ENCODE assay signal across 31 cellular contexts in genomic region chr20:45251884-45252571, GRCh38. TPM values are rescaled to one million over a fixed set of nuclear protein-coding genes. Genes with fewer than 3 reads are reported as not detected.
DNase-seq lines count a peak whose midpoint lies in the region; ATAC-seq and TF ChIP-seq lines count a peak whose summit lies in the region.
"Had no signal": no experiment of that assay in that cellular context is flagged by ENCODE, and none has a peak within 500 bp of the region (broad histone marks: within the 10 kb centered on the region; RNA-seq: fewer than 3 reads in every experiment).

No MANE protein-coding gene starts in this region.

- ATAC-seq in lung (ENCODE audit: insufficient read depth, low FRiP score) (no peak), WTC11 (no peak)
- ATAC-seq: activated CD8-positive, alpha-beta T cell treated with anti-CD3 and anti-CD28 coated beads, Interleukin-2, amount 10 ng/mL, durations not matched to agents 7 days and 5 days; activated naive CD8-positive, alpha-beta T cell treated with anti-CD3 and anti-CD28 coated beads, Interleukin-2, amount 50 U/mL, for 24 hours; heart left ventricle; left cardiac atrium; naive thymus-derived CD4-positive, alpha-beta T cell; stimulated activated memory B cell treated with anti-CD40 and anti-IgM and Interleukin-4, amounts not matched to agents 10 μg/mL and 1 μg/mL and 100 μg/mL, for 72 hours had no signal

- TF ChIP-seq CTCF in Calu3 (IDR thresholded peaks at IDR 0.05; ENCODE audit: unreplicated experiment) (no peak), PC-9 (conservative IDR thresholded peaks at IDR 0.05) (no peak), lung (IDR thresholded peaks at IDR 0.05; ENCODE audit: control extremely low read depth, extremely low read depth) (no peak), WTC11 (IDR thresholded peaks at IDR 0.05) (no peak)

- no peaks in the 10 kb centered on the region for H3K27me3 Mint-ChIP-seq in Calu3 (ENCODE audit: unreplicated experiment)
- H3K27me3 Mint-ChIP-seq in WTC11 (ENCODE audit: low read depth): peaks cover 10% of the 10 kb centered on the region

- H3K4me1 ChIP-seq in PC-9 (replicated peaks; ENCODE audit: insufficient read depth) (peaks cover 77% of the 10 kb centered on the region), lung (ENCODE audit: control insufficient read depth in 2 of 2, insufficient read depth in 2 of 2, low read length in 2 of 2) (peaks cover 0 to 13% of the 10 kb centered on the region in 2 donors), HAP-1 (no peaks in the 10 kb centered on the region)

- no TSS peak for BruUV-seq in Calu3 (replicated peaks; lab: Mats Ljungman, UMichigan)
- BruUV-seq in PC-9 (replicated peaks; lab: Mats Ljungman, UMichigan): no TSS peak

- H3K4me1 Mint-ChIP-seq in Calu3 (ENCODE audit: low read depth, unreplicated experiment) (peaks cover 52% of the 10 kb centered on the region), WTC11 (no peaks in the 10 kb centered on the region)
- H3K4me1 Mint-ChIP-seq: activated naive CD8-positive, alpha-beta T cell treated with anti-CD3 and anti-CD28 coated beads, Interleukin-2, amount 50 U/mL, for 24 hours; stimulated activated memory B cell treated with anti-CD40 and anti-IgM and Interleukin-4, amounts not matched to agents 10 μg/mL and 1 μg/mL and 100 μg/mL, for 72 hours had no signal

- H3K9me2 ChIP-seq in PC-9 (ENCODE audit: insufficient read depth): no peaks in the 10 kb centered on the region

- no peak overlapping the region for H3K27ac Mint-ChIP-seq in Calu3 (ENCODE audit: unreplicated experiment)
- H3K27ac Mint-ChIP-seq in WTC11: no peak overlapping the region
- H3K27ac Mint-ChIP-seq: activated CD8-positive, alpha-beta T cell treated with anti-CD3 and anti-CD28 coated beads, Interleukin-2, amount 10 ng/mL, durations not matched to agents 7 days and 5 days; activated naive CD8-positive, alpha-beta T cell treated with anti-CD3 and anti-CD28 coated beads, Interleukin-2, amount 50 U/mL, for 24 hours; naive thymus-derived CD4-positive, alpha-beta T cell; stimulated activated memory B cell treated with anti-CD40 and anti-IgM and Interleukin-4, amounts not matched to agents 10 μg/mL and 1 μg/mL and 100 μg/mL, for 72 hours had no signal

- peaks cover 58% of the 10 kb centered on the region for H3K79me2 ChIP-seq in PC-9 (ENCODE audit: low read depth)

- H4K20me1 ChIP-seq in PC-9 (ENCODE audit: insufficient read depth): peaks cover 10% of the 10 kb centered on the region; the same call in 1 of the 2 replicates
- H4K20me1 ChIP-seq: BLaER1 treated with 17β-estradiol and CSF1 and Interleukin-3, amounts not matched to agents 10 nM and 100 nM had no signal

- peak overlapping the region; percentile 99 for H3K4me2 ChIP-seq in PC-9

- no peak overlapping the region for H2AFZ ChIP-seq in PC-9

- peaks cover 25% of the 10 kb centered on the region for H3K36me3 ChIP-seq in PC-9 (ENCODE audit: low read depth)
- no peaks in the 10 kb centered on the region for H3K36me3 ChIP-seq in lung (ENCODE audit: control insufficient read depth in 2 of 2, insufficient read depth in 2 of 2, low read length in 2 of 2)
- H3K36me3 ChIP-seq in HAP-1 (replicated peaks): no peaks in the 10 kb centered on the region
- H3K36me3 ChIP-seq: BLaER1 treated with 17β-estradiol and CSF1 and Interleukin-3, amounts not matched to agents 10 nM and 100 nM; heart left ventricle; ovary; right atrium auricular region; spleen had no signal

- H3K4me3 ChIP-seq in PC-9 (peak overlapping the region; percentile 73; the same call in 1 of the 2 replicates), lung (peak overlapping the region; percentile 2), HAP-1 (no peak overlapping the region)
- H3K4me3 ChIP-seq: BLaER1 treated with 17β-estradiol and CSF1 and Interleukin-3, amounts not matched to agents 10 nM and 100 nM; heart left ventricle; ovary; right atrium auricular region; spleen had no signal

- no peak overlapping the region for H3K27ac ChIP-seq in PC-9
- H3K27ac ChIP-seq in lung (ENCODE audit: low read depth in 1 of 2, low read length in 1 of 2): no peak overlapping the region
- H3K27ac ChIP-seq: BLaER1 treated with 17β-estradiol and CSF1 and Interleukin-3, amounts not matched to agents 10 nM and 100 nM; heart left ventricle; ovary; right atrium auricular region had no signal

- H3K9me3 ChIP-seq in PC-9 (ENCODE audit: insufficient read depth, low read depth) (no peaks in the 10 kb centered on the region), lung (ENCODE audit: control insufficient read depth in 2 of 2, insufficient read depth in 1 of 2, low read length in 1 of 2) (no peaks in the 10 kb centered on the region), HAP-1 (no peaks in the 10 kb centered on the region)
- H3K9me3 ChIP-seq: BLaER1 treated with 17β-estradiol and CSF1 and Interleukin-3, amounts not matched to agents 10 nM and 100 nM; Caco-2; heart left ventricle; ovary; right atrium auricular region; spleen had no signal

- H3K36me3 Mint-ChIP-seq in Calu3 (ENCODE audit: insufficient read depth, unreplicated experiment) (peaks cover 16% of the 10 kb centered on the region), WTC11 (no peaks in the 10 kb centered on the region)
- H3K36me3 Mint-ChIP-seq: naive thymus-derived CD4-positive, alpha-beta T cell; stimulated activated memory B cell treated with anti-CD40 and anti-IgM and Interleukin-4, amounts not matched to agents 10 μg/mL and 1 μg/mL and 100 μg/mL, for 72 hours had no signal

- H3K9me3 Mint-ChIP-seq in Calu3 (ENCODE audit: low read depth, unreplicated experiment) (no peaks in the 10 kb centered on the region), WTC11 (no peaks in the 10 kb centered on the region)
- H3K9me3 Mint-ChIP-seq: activated naive CD8-positive, alpha-beta T cell treated with anti-CD3 and anti-CD28 coated beads, Interleukin-2, amount 50 U/mL, for 24 hours; naive thymus-derived CD4-positive, alpha-beta T cell; stimulated activated memory B cell treated with anti-CD40 and anti-IgM and Interleukin-4, amounts not matched to agents 10 μg/mL and 1 μg/mL and 100 μg/mL, for 72 hours had no signal

- POLR2A ChIA-PET in PC-9 (lab: Charles Lee; ENCODE audit: unreplicated experiment) (no interaction called here), WTC11 (lab: Charles Lee) (no interaction called here)

- H3F3A ChIP-seq in PC-9 (ENCODE audit: insufficient read depth, low read depth): peaks cover 34% of the 10 kb centered on the region

- no peak for DNase-seq in Calu3
- DNase-seq in PC-9: no peak
- no peak for DNase-seq in lung (ENCODE audit: low spot score)
- no peak for DNase-seq in NCI-H510A treated with DMSO at 0.1 percent for 48 hours (lab: John Stamatoyannopoulos, UW)
- DNase-seq in HAP-1 (ENCODE audit: low spot score in 2 of 2): no peak
- no peak for DNase-seq in WTC11 (ENCODE audit: low spot score)
- DNase-seq: activated CD4-positive, alpha-beta T cell treated with anti-CD3 and anti-CD28 coated beads for 1 hour; activated CD8-positive, alpha-beta T cell treated with anti-CD3 and anti-CD28 coated beads, Interleukin-2, amount 10 ng/mL, durations not matched to agents 7 days and 5 days; activated gamma-delta T cell; activated naive CD8-positive, alpha-beta T cell treated with anti-CD3 and anti-CD28 coated beads, Interleukin-2, amount 50 U/mL, for 24 hours; Caco-2; cerebellar nuclear complex; heart left ventricle; left cardiac atrium; MV-4-11; naive thymus-derived CD4-positive, alpha-beta T cell; NCI-H526; ovary; spleen; stimulated activated CD4-positive, alpha-beta T cell treated with anti-CD3 and anti-CD28 coated beads, Interleukin-4, amount 100 ng/mL, for 1 hour; T-helper 1 cell had no signal

- H3K27me3 ChIP-seq in PC-9 (ENCODE audit: insufficient read depth, low read depth): no peaks in the 10 kb centered on the region
- H3K27me3 ChIP-seq in lung (ENCODE audit: control insufficient read depth, insufficient read depth): no peaks in the 10 kb centered on the region
- peaks cover 56% of the 10 kb centered on the region for H3K27me3 ChIP-seq in HAP-1 (ENCODE audit: low read depth)
- H3K27me3 ChIP-seq: BLaER1 treated with 17β-estradiol and CSF1 and Interleukin-3, amounts not matched to agents 10 nM and 100 nM; ovary; right atrium auricular region had no signal

- WGBS in lung, 2 donors: 19 to 26% methylated on average over 5 of the region's 5 CpGs

- in situ Hi-C loops in HAP-1 (cut with MboI; ENCODE audit: low sequenced_read_pairs): no loop called here

- intact Hi-C loops in Calu3 (cut with micrococcal nuclease; ENCODE audit: unreplicated experiment): loop anchor here (5.0 kb wide), 1 partner anchor 40 kb away; no protein-coding TSS in a partner anchor
- intact Hi-C loops in PC-9 (cut with micrococcal nuclease; ENCODE audit: unreplicated experiment): no loop called here

- CTCF ChIA-PET in Calu3 (lab: Charles Lee): no interaction called here
- CTCF ChIA-PET in PC-9 (lab: Charles Lee): no interaction called here
- CTCF ChIA-PET in WTC11 (lab: Charles Lee): interaction anchor here (0.7 to 4.4 kb wide), 3 partner anchors 42 to 60 kb away, joined by 4 to 15 read pairs (median 6); no protein-coding TSS in a partner anchor

- H3K4me3 Mint-ChIP-seq in Calu3 (ENCODE audit: low read depth, unreplicated experiment) (peak overlapping the region; percentile 10), WTC11 (no peak overlapping the region)
- H3K4me3 Mint-ChIP-seq: activated CD8-positive, alpha-beta T cell treated with anti-CD3 and anti-CD28 coated beads, Interleukin-2, amount 10 ng/mL, durations not matched to agents 7 days and 5 days; activated naive CD8-positive, alpha-beta T cell treated with anti-CD3 and anti-CD28 coated beads, Interleukin-2, amount 50 U/mL, for 24 hours; naive thymus-derived CD4-positive, alpha-beta T cell; stimulated activated memory B cell treated with anti-CD40 and anti-IgM and Interleukin-4, amounts not matched to agents 10 μg/mL and 1 μg/mL and 100 μg/mL, for 72 hours had no signal

TF ChIP-seq in WTC11, 78 proteins besides CTCF, POLR2A, EP300 and RAD21 (continues in another document):
- TF ChIP-seq ZNF416 (CRISPR knock-in tag; IDR thresholded peaks at IDR 0.05): no peak

RNA-seq across cellular contexts. Expression of gene SLPI, which starts 2.3 kb away (rescaled TPM):
- 270 and 446 TPM in 2 replicates for total RNA-seq in Calu3 (2022)
- 55.1 and 111 TPM in 2 replicates for total RNA-seq in PC-9 (2021)
- total RNA-seq in lung: 1,000 to 10,000 TPM in 1 of 2 donors, 100 to 1,000 TPM in 1; 451 to 1,312 TPM
- polyA plus RNA-seq in lung: 1,000 to 10,000 TPM; 2,300 to 8,409 TPM
- 0.60 to 0.78 TPM (median 0.74 TPM) in 3 replicates for total RNA-seq in WTC11 (2021)
- total RNA-seq: activated CD8-positive, alpha-beta T cell treated with anti-CD3 and anti-CD28 coated beads, Interleukin-2, amount 10 ng/mL, durations not matched to agents 7 days and 5 days; Daoy; endothelial cell of umbilical vein; fibroblast of villous mesenchyme; HT1080; RPMI7951; SK-MEL-5 had no signal
- polyA plus RNA-seq: endothelial cell of umbilical vein; naive thymus-derived CD4-positive, alpha-beta T cell had no signal

RNA-seq across cellular contexts. Expression of gene SEMG2, which starts 30.9 kb away (rescaled TPM):
- total RNA-seq in Calu3 (2022) (not detected in 2 replicates), PC-9 (2021) (not detected in 2 replicates), lung (not detected), WTC11 (2021) (not detected in 3 replicates)
- polyA plus RNA-seq in lung: not detected
- total RNA-seq: activated CD8-positive, alpha-beta T cell treated with anti-CD3 and anti-CD28 coated beads, Interleukin-2, amount 10 ng/mL, durations not matched to agents 7 days and 5 days; Caco-2; Daoy; endothelial cell of umbilical vein; fibroblast of villous mesenchyme; H4; heart left ventricle; HT1080; left cardiac atrium; naive thymus-derived CD4-positive, alpha-beta T cell; ovary; right atrium auricular region; RPMI7951; SK-MEL-5; spleen had no signal
- polyA plus RNA-seq: endothelial cell of umbilical vein; heart left ventricle; naive thymus-derived CD4-positive, alpha-beta T cell; ovary; spleen had no signal

RNA-seq across cellular contexts. Expression of gene SEMG1, which starts 45.2 kb away (rescaled TPM):
- total RNA-seq in Calu3 (2022) (0.21 TPM in 1 of 2 replicates, not detected in the other), PC-9 (2021) (not detected in 2 replicates), lung (under 1 TPM in 1 of 2 donors, not detected in 1; 0.14 TPM), WTC11 (2021) (2.0 to 2.9 TPM (median 2.1 TPM) in 3 replicates)
- polyA plus RNA-seq in lung: not detected
- total RNA-seq: activated CD8-positive, alpha-beta T cell treated with anti-CD3 and anti-CD28 coated beads, Interleukin-2, amount 10 ng/mL, durations not matched to agents 7 days and 5 days; Caco-2; Daoy; endothelial cell of umbilical vein; fibroblast of villous mesenchyme; H4; heart left ventricle; HT1080; left cardiac atrium; naive thymus-derived CD4-positive, alpha-beta T cell; ovary; right atrium auricular region; RPMI7951; SK-MEL-5 had no signal
- polyA plus RNA-seq: endothelial cell of umbilical vein; heart left ventricle; naive thymus-derived CD4-positive, alpha-beta T cell; ovary; spleen had no signal

RNA-seq across cellular contexts. Expression of gene RBPJL, which starts 54.6 kb away (rescaled TPM):
- not detected in 2 replicates for total RNA-seq in Calu3 (2022)
- not detected in 2 replicates for total RNA-seq in PC-9 (2021)
- total RNA-seq in lung: under 1 TPM in 1 of 2 donors, not detected in 1; 0.12 TPM
- polyA plus RNA-seq in lung: not detected
- 0.78 to 0.85 TPM (median 0.80 TPM) in 3 replicates for total RNA-seq in WTC11 (2021)
- total RNA-seq: activated CD8-positive, alpha-beta T cell treated with anti-CD3 and anti-CD28 coated beads, Interleukin-2, amount 10 ng/mL, durations not matched to agents 7 days and 5 days; Caco-2; Daoy; endothelial cell of umbilical vein; fibroblast of villous mesenchyme; H4; heart left ventricle; HT1080; left cardiac atrium; naive thymus-derived CD4-positive, alpha-beta T cell; right atrium auricular region; RPMI7951; SK-MEL-5; spleen had no signal
- polyA plus RNA-seq: endothelial cell of umbilical vein; heart left ventricle; naive thymus-derived CD4-positive, alpha-beta T cell; ovary had no signal

RNA-seq across cellular contexts. Expression of gene MATN4, which starts 56.1 kb away (rescaled TPM):
- total RNA-seq in Calu3 (2022) (0.17 and 0.29 TPM in 2 replicates), PC-9 (2021) (0.33 and 0.60 TPM in 2 replicates), lung (under 1 TPM; 0.46 to 0.49 TPM), WTC11 (2021) (1.9 to 2.5 TPM (median 2.2 TPM) in 3 replicates)
- under 1 TPM; 0.14 to 0.24 TPM for polyA plus RNA-seq in lung
- total RNA-seq: Caco-2, Daoy, endothelial cell of umbilical vein, fibroblast of villous mesenchyme, H4, heart left ventricle, HT1080, left cardiac atrium, right atrium auricular region, RPMI7951, spleen had no signal
- polyA plus RNA-seq: heart left ventricle; naive thymus-derived CD4-positive, alpha-beta T cell; ovary had no signal

Comparison
In these comparisons a context has a peak if more than half of its experiments do, and no peak if none do; other contexts are left out.
1. RNA of gene SLPI, which starts 2.3 kb away (total RNA-seq): 451 to 1,312 TPM in lung, 270 to 446 TPM in Calu3 and 55.1 to 111 TPM in PC-9; 0.60 to 0.78 TPM in WTC11; every median in the first group is over 10 times any median in the second.